15 cellular contexts compared by ENCODE assay signal in genomic region chr2:23489471-23490400, GRCh38.
A peak's percentile ranks its signal among the peaks of the same experiment; 100 is the strongest.
DNase-seq lines count a peak whose midpoint lies in the region; ATAC-seq lines count a peak whose summit lies in the region.
"Had no signal": no experiment of that assay in that cellular context is flagged by ENCODE, and none has a peak within 500 bp of the region (broad histone marks: within the 10 kb centered on the region; RNA-seq: fewer than 3 reads in every experiment).

No MANE protein-coding gene starts in this region.

- no peaks in the 10 kb centered on the region for H3K36me3 ChIP-seq in MG63
- H3K36me3 ChIP-seq: thoracic aorta had no signal

- DNase-seq in activated CD4-positive, alpha-beta T cell treated with anti-CD3 and anti-CD28 coated beads for 48 hours: peak; percentile 73
- DNase-seq in activated CD4-positive, alpha-beta T cell treated with anti-CD3 and anti-CD28 coated beads for 1 hour: no peak
- DNase-seq in MV-4-11 (lab: John Stamatoyannopoulos, UW) (peak; percentile 68), MG63 (no peak)
- peak; percentile 22 for DNase-seq in activated T-helper 2 cell treated with anti-CD3 and anti-CD28 coated beads, Interferon-gamma antibody, Interleukin-2, Interleukin-4, amounts not matched to agents 10 μg/mL and 5 μg/mL and 100 μg/mL, durations not matched to agents 14 hours and 24 hours and 36 hours (ENCODE audit: low spot score)
- peak; percentile 34 to 49 for DNase-seq in stimulated activated CD4-positive, alpha-beta T cell treated with anti-CD3 and anti-CD28 coated beads, Interleukin-4, amount 100 ng/mL, for 48 hours (ENCODE audit: low read depth in 2 of 2)
- DNase-seq: 8988T, COR-L47, MM.1S, T-helper 9 cell had no signal

- peaks cover 55% of the 10 kb centered on the region for H3K4me1 Mint-ChIP-seq in activated T-helper 2 cell treated with anti-CD3 and anti-CD28 coated beads, Interferon-gamma antibody, Interleukin-2, Interleukin-4, amounts not matched to agents 10 μg/mL and 5 μg/mL and 100 μg/mL, durations not matched to agents 14 hours and 24 hours and 36 hours (ENCODE audit: low read depth)

- H3K27ac Mint-ChIP-seq in activated T-helper 2 cell treated with anti-CD3 and anti-CD28 coated beads, Interferon-gamma antibody, Interleukin-2, Interleukin-4, amounts not matched to agents 10 μg/mL and 5 μg/mL and 100 μg/mL, durations not matched to agents 14 hours and 24 hours and 36 hours: peak overlapping the region; percentile 88
- H3K27ac Mint-ChIP-seq: activated naive CD4-positive, alpha-beta T cell treated with anti-CD3 and anti-CD28 coated beads, Interleukin-2, amount 50 U/mL, for 24 hours had no signal

- H3K27me3 Mint-ChIP-seq in activated T-helper 2 cell treated with anti-CD3 and anti-CD28 coated beads, Interferon-gamma antibody, Interleukin-2, Interleukin-4, amounts not matched to agents 10 μg/mL and 5 μg/mL and 100 μg/mL, durations not matched to agents 14 hours and 24 hours and 36 hours (ENCODE audit: low read depth): peaks cover 2% of the 10 kb centered on the region
- H3K27me3 Mint-ChIP-seq: activated naive CD4-positive, alpha-beta T cell treated with anti-CD3 and anti-CD28 coated beads, Interleukin-2, amount 50 U/mL, for 24 hours had no signal

- ATAC-seq in GM21367 (IDR thresholded peaks at IDR 0.05; ENCODE audit: unreplicated experiment) (no peak), GM21717 (IDR thresholded peaks at IDR 0.05; ENCODE audit: unreplicated experiment) (no peak)
- ATAC-seq: Panc1 had no signal

- intact Hi-C loops in activated T-helper 2 cell treated with anti-CD3 and anti-CD28 coated beads, Interferon-gamma antibody, Interleukin-2, Interleukin-4, amounts not matched to agents 10 μg/mL and 5 μg/mL and 100 μg/mL, durations not matched to agents 14 hours and 24 hours and 36 hours (cut with micrococcal nuclease): loop anchor here (1.0 to 5.0 kb wide), 3 partner anchors 43 to 102 kb away; partner anchors contain the start of gene KLHL29

- H3K4me3 Mint-ChIP-seq in activated T-helper 2 cell treated with anti-CD3 and anti-CD28 coated beads, Interferon-gamma antibody, Interleukin-2, Interleukin-4, amounts not matched to agents 10 μg/mL and 5 μg/mL and 100 μg/mL, durations not matched to agents 14 hours and 24 hours and 36 hours (ENCODE audit: low read depth): peak overlapping the region; percentile 48
- H3K4me3 Mint-ChIP-seq: activated naive CD4-positive, alpha-beta T cell treated with anti-CD3 and anti-CD28 coated beads, Interleukin-2, amount 50 U/mL, for 24 hours had no signal

- H3K9me3 ChIP-seq in MG63: no peaks in the 10 kb centered on the region
- H3K9me3 ChIP-seq: thoracic aorta had no signal

- no peaks in the 10 kb centered on the region for H3K36me3 Mint-ChIP-seq in activated T-helper 2 cell treated with anti-CD3 and anti-CD28 coated beads, Interferon-gamma antibody, Interleukin-2, Interleukin-4, amounts not matched to agents 10 μg/mL and 5 μg/mL and 100 μg/mL, durations not matched to agents 14 hours and 24 hours and 36 hours (ENCODE audit: low read depth)
- H3K36me3 Mint-ChIP-seq: activated naive CD4-positive, alpha-beta T cell treated with anti-CD3 and anti-CD28 coated beads, Interleukin-2, amount 50 U/mL, for 24 hours had no signal

- no peak overlapping the region for H3K4me3 ChIP-seq in MG63
- H3K4me3 ChIP-seq: thoracic aorta had no signal

- no peaks in the 10 kb centered on the region for H3K9me3 Mint-ChIP-seq in activated T-helper 2 cell treated with anti-CD3 and anti-CD28 coated beads, Interferon-gamma antibody, Interleukin-2, Interleukin-4, amounts not matched to agents 10 μg/mL and 5 μg/mL and 100 μg/mL, durations not matched to agents 14 hours and 24 hours and 36 hours
- H3K9me3 Mint-ChIP-seq: activated naive CD4-positive, alpha-beta T cell treated with anti-CD3 and anti-CD28 coated beads, Interleukin-2, amount 50 U/mL, for 24 hours had no signal

- no peaks in the 10 kb centered on the region for H3K27me3 ChIP-seq in MG63

Comparison
In these comparisons a context has a peak if more than half of its experiments do, and no peak if none do; other contexts are left out.
1. DNase-seq: peak in activated CD4-positive, alpha-beta T cell treated with anti-CD3 and anti-CD28 coated beads for 48 hours (single experiment), MV-4-11 (single experiment), activated T-helper 2 cell treated with anti-CD3 and anti-CD28 coated beads, Interferon-gamma antibody, Interleukin-2, Interleukin-4, amounts not matched to agents 10 μg/mL and 5 μg/mL and 100 μg/mL, durations not matched to agents 14 hours and 24 hours and 36 hours (single experiment) and stimulated activated CD4-positive, alpha-beta T cell treated with anti-CD3 and anti-CD28 coated beads, Interleukin-4, amount 100 ng/mL, for 48 hours (2 of 2); none in activated CD4-positive, alpha-beta T cell treated with anti-CD3 and anti-CD28 coated beads for 1 hour (single experiment) and MG63 (single experiment).